In the genomic region with DNA sequence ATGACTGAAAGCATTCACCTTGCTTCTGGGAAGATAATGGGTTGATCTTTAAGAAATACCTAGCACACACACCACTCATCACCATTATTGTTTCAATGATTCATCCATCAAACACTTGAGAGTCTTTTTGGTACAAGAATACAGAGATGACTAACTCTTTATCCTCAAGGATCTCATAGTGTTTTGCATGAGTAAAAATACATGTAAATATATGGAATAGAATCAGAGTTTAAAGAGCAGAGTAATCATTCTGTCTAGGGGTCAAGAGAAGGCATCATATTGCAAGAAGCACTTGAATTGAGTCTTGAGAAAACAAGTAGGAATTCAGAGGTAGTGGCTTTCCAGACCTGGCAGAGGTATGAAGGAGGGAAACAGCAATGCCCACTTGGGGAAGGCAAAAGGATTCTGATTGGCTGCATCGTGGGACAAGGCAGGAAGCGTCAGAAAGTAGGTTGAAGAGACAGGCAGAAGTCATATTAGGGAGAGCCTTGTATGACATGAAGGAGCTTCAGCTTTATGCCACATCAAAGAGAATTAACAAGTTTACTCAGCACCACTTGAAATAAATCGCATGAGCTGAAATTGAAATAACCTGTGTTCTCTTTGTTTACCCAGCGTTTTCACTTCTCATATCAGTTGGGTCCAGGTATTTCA, we compare ENCODE assay signal across 17 cellular contexts.
DNase-seq lines count a peak whose midpoint lies in the region; ATAC-seq and TF ChIP-seq lines count a peak whose summit lies in the region.
"Had no signal": no experiment of that assay in that cellular context is flagged by ENCODE, and none has a peak within 500 bp of the region (broad histone marks: within the 10 kb centered on the region; RNA-seq: fewer than 3 reads in every experiment).

No MANE protein-coding gene starts in this region.

- no peaks in the 10 kb centered on the region for H3K4me1 ChIP-seq in lower lobe of right lung

- no peaks in the 10 kb centered on the region for H3K27me3 ChIP-seq in lower lobe of right lung (ENCODE audit: low read depth)

- intact Hi-C loops in lower lobe of right lung (cut with DNase I), result no loop called here

- no peaks in the 10 kb centered on the region for H3K36me3 Mint-ChIP-seq in stimulated activated naive B cell treated with anti-CD40 and anti-IgM and Interleukin-4, amounts not matched to agents 10 μg/mL and 1 μg/mL and 100 μg/mL, for 72 hours

- H3K9me3 Mint-ChIP-seq in stimulated activated naive B cell treated with anti-CD40 and anti-IgM and Interleukin-4, amounts not matched to agents 10 μg/mL and 1 μg/mL and 100 μg/mL, for 72 hours, result peaks cover 8 to 14% of the 10 kb centered on the region in 2 donors

- H3K4me1 Mint-ChIP-seq in stimulated activated naive B cell treated with anti-CD40 and anti-IgM and Interleukin-4, amounts not matched to agents 10 μg/mL and 1 μg/mL and 100 μg/mL, for 72 hours, result no peaks in the 10 kb centered on the region
- H3K4me1 Mint-ChIP-seq: WTC11 had no signal

- DNase-seq in DMS79 treated with DMSO at 0.1 percent for 48 hours (lab: John Stamatoyannopoulos, UW) (peak; percentile 86), NCI-H226 (peak; percentile 55), choroid plexus epithelial cell (ENCODE audit: low read depth) (peak; percentile 33), lower lobe of right lung (no peak), GM19238 (ENCODE audit: insufficient read length, low spot score) (no peak), cortex of kidney (lab: John Stamatoyannopoulos, UW) (no peak)
- DNase-seq in stimulated activated naive B cell treated with anti-CD40 and anti-IgM and Interleukin-4, amounts not matched to agents 10 μg/mL and 1 μg/mL and 100 μg/mL, for 72 hours, result no peak
- DNase-seq: AML-193, amniotic stem cell, Calu3, NCI-H1048, NCI-H2081 treated with DMSO at 0.1 percent for 48 hours, NCI-H774 had no signal

- no peak overlapping the region for H3K4me3 Mint-ChIP-seq in stimulated activated naive B cell treated with anti-CD40 and anti-IgM and Interleukin-4, amounts not matched to agents 10 μg/mL and 1 μg/mL and 100 μg/mL, for 72 hours
- H3K4me3 Mint-ChIP-seq: nephron, WTC11 had no signal

- H3K27me3 Mint-ChIP-seq in stimulated activated naive B cell treated with anti-CD40 and anti-IgM and Interleukin-4, amounts not matched to agents 10 μg/mL and 1 μg/mL and 100 μg/mL, for 72 hours, result peaks cover 0 to 5% of the 10 kb centered on the region in 2 donors

- no peak overlapping the region for H3K4me3 ChIP-seq in choroid plexus epithelial cell (ENCODE audit: low read depth, low read length)
- H3K4me3 ChIP-seq in lower lobe of right lung, result no peak overlapping the region

- no peak overlapping the region for H3K27ac Mint-ChIP-seq in stimulated activated naive B cell treated with anti-CD40 and anti-IgM and Interleukin-4, amounts not matched to agents 10 μg/mL and 1 μg/mL and 100 μg/mL, for 72 hours
- H3K27ac Mint-ChIP-seq: nephron, WTC11 had no signal

- peak; percentile 29 to 56 for ATAC-seq in lower lobe of right lung
- ATAC-seq in stimulated activated naive B cell treated with anti-CD40 and anti-IgM and Interleukin-4, amounts not matched to agents 10 μg/mL and 1 μg/mL and 100 μg/mL, for 72 hours (replicated peaks), result no peak
- ATAC-seq in HG02588 (IDR thresholded peaks at IDR 0.05; ENCODE audit: unreplicated experiment), result no peak
- ATAC-seq: HCT116, WTC11 had no signal

- H3K9me3 ChIP-seq in lower lobe of right lung, result no peaks in the 10 kb centered on the region

- H3K27ac ChIP-seq in lower lobe of right lung, result no peak overlapping the region

- no peak for TF ChIP-seq CTCF in choroid plexus epithelial cell (conservative IDR thresholded peaks at IDR 0.05; ENCODE audit: low read depth, low read length)
- no peak for TF ChIP-seq CTCF in lower lobe of right lung (IDR thresholded peaks at IDR 0.05)

- no peaks in the 10 kb centered on the region for H3K36me3 ChIP-seq in lower lobe of right lung

Comparison
In these comparisons a context has a peak if more than half of its experiments do, and no peak if none do; other contexts are left out.
1. DNase-seq: peak in DMS79 treated with DMSO at 0.1 percent for 48 hours (single experiment), NCI-H226 (single experiment) and choroid plexus epithelial cell (single experiment); none in lower lobe of right lung (single experiment), GM19238 (single experiment), cortex of kidney (single experiment) and stimulated activated naive B cell treated with anti-CD40 and anti-IgM and Interleukin-4, amounts not matched to agents 10 μg/mL and 1 μg/mL and 100 μg/mL, for 72 hours (single experiment).
2. ATAC-seq: peak in lower lobe of right lung (2 of 2); none in stimulated activated naive B cell treated with anti-CD40 and anti-IgM and Interleukin-4, amounts not matched to agents 10 μg/mL and 1 μg/mL and 100 μg/mL, for 72 hours (0 of 2) and HG02588 (single experiment).